26 cellular contexts compared by ENCODE assay signal in genomic region chr11:103948331-103948730, GRCh38.
DNase-seq lines count a peak whose midpoint lies in the region; ATAC-seq and TF ChIP-seq lines count a peak whose summit lies in the region.
"Had no signal": no experiment of that assay in that cellular context is flagged by ENCODE, and none has a peak within 500 bp of the region (broad histone marks: within the 10 kb centered on the region; RNA-seq: fewer than 3 reads in every experiment).

No MANE protein-coding gene starts in this region.

- H3K36me3 ChIP-seq in SK-N-SH (replicated peaks in 1 of 2; ENCODE audit: control insufficient read depth in 1 of 2, insufficient read depth in 2 of 2, low read length in 1 of 2), result no peaks in the 10 kb centered on the region
- no peaks in the 10 kb centered on the region for H3K36me3 ChIP-seq in ascending aorta
- no peaks in the 10 kb centered on the region for H3K36me3 ChIP-seq in CD4-positive, alpha-beta memory T cell (ENCODE audit: insufficient read depth, low read length)
- H3K36me3 ChIP-seq: BE2C had no signal

- no peaks in the 10 kb centered on the region for H3K79me2 ChIP-seq in SK-N-SH (ENCODE audit: insufficient read depth)

- peak overlapping the region; percentile 7 for H3K4me3 Mint-ChIP-seq in nephron progenitor cell
- H3K4me3 Mint-ChIP-seq in CD4-positive, alpha-beta memory T cell, result no peak overlapping the region
- H3K4me3 Mint-ChIP-seq: CD14-positive monocyte had no signal

- H3K9me2 ChIP-seq in SK-N-SH, result no peaks in the 10 kb centered on the region

- peaks cover 46% of the 10 kb centered on the region for H3K4me1 Mint-ChIP-seq in nephron progenitor cell
- H3K4me1 Mint-ChIP-seq in CD4-positive, alpha-beta memory T cell, result no peaks in the 10 kb centered on the region
- H3K4me1 Mint-ChIP-seq: CD14-positive monocyte had no signal

- no peak overlapping the region for H2AFZ ChIP-seq in SK-N-SH (ENCODE audit: low read depth)

- no peaks in the 10 kb centered on the region for H3K9me3 Mint-ChIP-seq in nephron progenitor cell
- H3K9me3 Mint-ChIP-seq in CD4-positive, alpha-beta memory T cell, result peaks cover 0 to 2% (median 0%) of the 10 kb centered on the region in 8 donors

- peaks cover 3% of the 10 kb centered on the region for H3K36me3 Mint-ChIP-seq in nephron progenitor cell (ENCODE audit: low read depth)
- no peaks in the 10 kb centered on the region for H3K36me3 Mint-ChIP-seq in CD4-positive, alpha-beta memory T cell
- H3K36me3 Mint-ChIP-seq: CD14-positive monocyte had no signal

- no peaks in the 10 kb centered on the region for H3K27me3 ChIP-seq in SK-N-SH (ENCODE audit: insufficient read depth)
- no peaks in the 10 kb centered on the region for H3K27me3 ChIP-seq in ascending aorta
- no peaks in the 10 kb centered on the region for H3K27me3 ChIP-seq in CD4-positive, alpha-beta memory T cell (ENCODE audit: insufficient read depth, low read length)
- H3K27me3 ChIP-seq: BE2C had no signal

- no peak overlapping the region for H3K9ac ChIP-seq in SK-N-SH

- H3K27ac Mint-ChIP-seq in nephron progenitor cell, result peak overlapping the region; percentile 64
- no peak overlapping the region for H3K27ac Mint-ChIP-seq in CD4-positive, alpha-beta memory T cell
- H3K27ac Mint-ChIP-seq: CD14-positive monocyte had no signal

- H3K27ac ChIP-seq in SK-N-SH (ENCODE audit: low read depth in 2 of 2, low read length in 1 of 2) (no peak overlapping the region; a peak in 1 of 4 replicates), ascending aorta (peak overlapping the region; percentile 52 to 63)
- no peak overlapping the region for H3K27ac ChIP-seq in CD4-positive, alpha-beta memory T cell (ENCODE audit: low read depth, low read length)
- H3K27ac ChIP-seq: 22Rv1, RWPE1 had no signal

- H3F3A ChIP-seq in SK-N-SH (replicated peaks; ENCODE audit: insufficient read depth), result peaks cover under 1% of the 10 kb centered on the region

- H3K9me3 ChIP-seq in SK-N-SH (no peaks in the 10 kb centered on the region), ascending aorta (peaks cover 0 to 4% of the 10 kb centered on the region in 2 donors)
- no peaks in the 10 kb centered on the region for H3K9me3 ChIP-seq in CD4-positive, alpha-beta memory T cell (ENCODE audit: control insufficient read depth in 1 of 2, low read length in 2 of 2)
- H3K9me3 ChIP-seq: BE2C had no signal

- ATAC-seq in SK-N-SH treated with all-trans-retinoic acid at 6 μM for 48 hours (no peak; the same call in 2 of the 3 replicates), HG03571 (IDR thresholded peaks at IDR 0.05; ENCODE audit: unreplicated experiment) (no peak)
- ATAC-seq: HCT116, HepG2, K562 had no signal

- TF ChIP-seq EP300 in SK-N-SH (IDR thresholded peaks at IDR 0.05; ENCODE audit: borderline replicate concordance in 1 of 2, low read depth in 1 of 2, low read length in 1 of 2), result no peak

- H3K4me1 ChIP-seq in SK-N-SH (ENCODE audit: control insufficient read depth in 1 of 2, insufficient read depth in 2 of 2, low read depth in 1 of 2, low read length in 1 of 2), result no peaks in the 10 kb centered on the region; a peak in 2 of 4 replicates
- H3K4me1 ChIP-seq in ascending aorta, result peaks cover 0 to 18% of the 10 kb centered on the region in 2 donors
- H3K4me1 ChIP-seq in CD4-positive, alpha-beta memory T cell (ENCODE audit: insufficient read depth, low read length), result no peaks in the 10 kb centered on the region
- H3K4me1 ChIP-seq: BE2C had no signal

- no peaks in the 10 kb centered on the region for H4K20me1 ChIP-seq in SK-N-SH (ENCODE audit: insufficient read depth)

- H3K4me2 ChIP-seq in SK-N-SH, result no peak overlapping the region

- intact Hi-C loops in ascending aorta (cut with DNase I), result loop anchor here (5.0 kb wide), 1 partner anchor 156 kb away; no protein-coding TSS in a partner anchor
- intact Hi-C loops in CD4-positive, alpha-beta memory T cell (cut with micrococcal nuclease), result no loop called here

- no peak for TF ChIP-seq CTCF in SK-N-SH (IDR thresholded peaks at IDR 0.05)
- no peak for TF ChIP-seq CTCF in ascending aorta (IDR thresholded peaks at IDR 0.05)
- TF ChIP-seq CTCF in nephron progenitor cell (IDR thresholded peaks at IDR 0.05), result no peak

- 7% methylated on average over 1 of the region's 1 CpG for WGBS in SK-N-SH (ENCODE audit: low lambda C conversion rate)

- TF ChIP-seq RAD21 in SK-N-SH (IDR thresholded peaks at IDR 0.05; ENCODE audit: low read length), result no peak

- no peak for DNase-seq in SK-N-SH
- DNase-seq in SK-N-DZ (ENCODE audit: low spot score), result peak; percentile 39
- DNase-seq in ascending aorta (ENCODE audit: low spot score in 2 of 2), result no peak
- no peak for DNase-seq in nephron progenitor cell
- DNase-seq in foreskin melanocyte, result no peak
- DNase-seq in CD4-positive, alpha-beta memory T cell, result no peak
- DNase-seq: ACHN, BE2C, Calu3, DMS79 treated with DMSO at 0.1 percent for 48 hours, GF-D8, NCI-H1092, NCI-H1417 treated with DMSO at 0.1 percent for 48 hours, NCI-H1694 treated with DMSO at 0.1 percent for 48 hours, NCI-H2081, NCI-H2227 treated with DMSO at 0.1 percent for 48 hours, NCI-H526 treated with DMSO at 0.1 percent for 48 hours, SHP77 had no signal

- H3K4me3 ChIP-seq in SK-N-SH (ENCODE audit: low read depth in 2 of 2, low read length in 1 of 2), result no peak overlapping the region
- no peak overlapping the region for H3K4me3 ChIP-seq in ascending aorta
- no peak overlapping the region for H3K4me3 ChIP-seq in CD4-positive, alpha-beta memory T cell (ENCODE audit: low read length in 2 of 2)
- H3K4me3 ChIP-seq: K562 had no signal

- peaks cover 9% of the 10 kb centered on the region for H3K27me3 Mint-ChIP-seq in nephron progenitor cell (ENCODE audit: low read depth, poor library complexity)
- H3K27me3 Mint-ChIP-seq in CD4-positive, alpha-beta memory T cell, result no peaks in the 10 kb centered on the region

- CTCF ChIA-PET in SK-N-SH (lab: Yijun Ruan, JAX), result no interaction called here
- CTCF ChIA-PET in CD4-positive, alpha-beta memory T cell (lab: Charles Lee; ENCODE audit: partially characterized antibody), result no interaction called here

- POLR2A ChIA-PET in SK-N-SH (lab: Yijun Ruan, JAX), result no interaction called here
- POLR2A ChIA-PET in CD4-positive, alpha-beta memory T cell (lab: Charles Lee; ENCODE audit: partially characterized antibody), result no interaction called here

TF ChIP-seq in SK-N-SH treated with all-trans-retinoic acid at 6 μM for 48 hours, 23 proteins besides CTCF, POLR2A, EP300 and RAD21:
- TF ChIP-seq ZNF565 (CRISPR knock-in tag; conservative IDR thresholded peaks at IDR 0.05; ENCODE audit: low read depth) (no peak), GLIS3 (CRISPR knock-in tag; IDR thresholded peaks at IDR 0.05) (no peak), CSDC2 (CRISPR knock-in tag; IDR thresholded peaks at IDR 0.05) (no peak), ISL1 (CRISPR knock-in tag; IDR thresholded peaks at IDR 0.05) (peak; percentile 70), CREB5 (CRISPR knock-in tag; IDR thresholded peaks at IDR 0.05; ENCODE audit: low read depth) (no peak), ZC3H10 (CRISPR knock-in tag; IDR thresholded peaks at IDR 0.05) (no peak)

TF ChIP-seq in SK-N-SH, 30 proteins besides CTCF, POLR2A, EP300 and RAD21:
- TF ChIP-seq GATA2 (CRISPR knock-in tag; IDR thresholded peaks at IDR 0.05), result no peak
TF ChIP-seq in SK-N-SH: peak in this region for 0.

Comparison
In these comparisons a context has a peak if more than half of its experiments do, and no peak if none do; other contexts are left out.
1. H3K27ac ChIP-seq: peak in ascending aorta (2 of 2); none in SK-N-SH (0 of 2) and CD4-positive, alpha-beta memory T cell (single experiment).